In genomic region chr18:3199942-3200645, GRCh38 we compare ENCODE assay signal across 26 cellular contexts. TPM values are rescaled to one million over a fixed set of nuclear protein-coding genes. Genes with fewer than 3 reads are reported as not detected.
DNase-seq lines count a peak whose midpoint lies in the region; ATAC-seq and TF ChIP-seq lines count a peak whose summit lies in the region.
"Had no signal": no experiment of that assay in that cellular context is flagged by ENCODE, and none has a peak within 500 bp of the region (broad histone marks: within the 10 kb centered on the region; RNA-seq: fewer than 3 reads in every experiment).

No MANE protein-coding gene starts in this region.

- peaks cover 22% of the 10 kb centered on the region for H3K36me3 ChIP-seq in left ventricle myocardium inferior
- peaks cover 0 to 17% (median 0%) of the 10 kb centered on the region in 9 donors for H3K36me3 ChIP-seq in heart left ventricle
- H3K36me3 ChIP-seq in esophagus muscularis mucosa: no peaks in the 10 kb centered on the region
- no peaks in the 10 kb centered on the region for H3K36me3 ChIP-seq in gastrocnemius medialis
- H3K36me3 ChIP-seq: BE2C had no signal

- TF ChIP-seq POLR2A in heart left ventricle (IDR thresholded peaks at IDR 0.05): no peak
- TF ChIP-seq POLR2A in esophagus muscularis mucosa (IDR thresholded peaks at IDR 0.05; ENCODE audit: low read depth): no peak
- TF ChIP-seq POLR2A in gastrocnemius medialis (IDR thresholded peaks at IDR 0.05): no peak

- TF ChIP-seq CTCF in left ventricle myocardium inferior (IDR thresholded peaks at IDR 0.05; ENCODE audit: borderline replicate concordance) (no peak), heart left ventricle (IDR thresholded peaks at IDR 0.05) (no peak), esophagus muscularis mucosa (IDR thresholded peaks at IDR 0.05) (no peak), gastrocnemius medialis (IDR thresholded peaks at IDR 0.05 in 4 of 5, conservative IDR thresholded peaks at IDR 0.05 in 1 of 5) (no peak)

- H3K4me1 ChIP-seq in left ventricle myocardium inferior (peaks cover 79% of the 10 kb centered on the region), heart left ventricle (peaks cover 0 to 49% (median 11%) of the 10 kb centered on the region in 12 donors), esophagus muscularis mucosa (peaks cover 11 to 23% (median 18%) of the 10 kb centered on the region in 4 donors), gastrocnemius medialis (peaks cover 25 to 38% of the 10 kb centered on the region in 2 donors)
- H3K4me1 ChIP-seq: BE2C had no signal

- ATAC-seq in heart left ventricle (no peak), gastrocnemius medialis (no peak), esophagus mucosa (no peak)
- ATAC-seq: GM12878, HCT116 had no signal

- DNase-seq in left ventricle myocardium inferior: no peak
- DNase-seq in heart left ventricle: no peak
- peak; percentile 26 for DNase-seq in esophagus muscularis mucosa (ENCODE audit: extremely low spot score)
- DNase-seq in gastrocnemius medialis: no peak
- DNase-seq in NCI-H69 (lab: John Stamatoyannopoulos, UW): no peak
- no peak for DNase-seq in effector CD8-positive, alpha-beta T cell (lab: John Stamatoyannopoulos, UW)
- DNase-seq: ACHN; BE2C; C1 segment of cervical spinal cord; CD4-positive, CD25-positive, alpha-beta regulatory T cell; CD8-positive, alpha-beta memory T cell; COR-L47; DMS 273 treated with DMSO at 0.1 percent for 48 hours; DMS53; DND-41; EL; GOT3; H7; HFFc6; IMR-90 had no signal

- no peak for TF ChIP-seq EP300 in esophagus muscularis mucosa (IDR thresholded peaks at IDR 0.05)

- intact Hi-C loops in left ventricle myocardium inferior (cut with micrococcal nuclease) (no loop called here), heart left ventricle (cut with DNase I) (no loop called here), esophagus muscularis mucosa (cut with DNase I) (no loop called here), gastrocnemius medialis (cut with DNase I; ENCODE audit: low total_unique reads) (no loop called here)

- H3K9me3 ChIP-seq in left ventricle myocardium inferior (replicated peaks) (peaks cover 27% of the 10 kb centered on the region), heart left ventricle (peaks cover 0 to 33% (median 2%) of the 10 kb centered on the region in 12 donors), esophagus muscularis mucosa (peaks cover 0 to 15% (median 7%) of the 10 kb centered on the region in 4 donors), gastrocnemius medialis (peaks cover 0 to 4% (median 0%) of the 10 kb centered on the region in 3 donors)
- H3K9me3 ChIP-seq: BE2C had no signal

- H3K4me3 ChIP-seq in left ventricle myocardium inferior (no peak overlapping the region), heart left ventricle (no peak overlapping the region), esophagus muscularis mucosa (no peak overlapping the region), gastrocnemius medialis (peak overlapping the region in 1 of 4 donors; percentile 0)
- H3K4me3 ChIP-seq: GM12878 had no signal

- WGBS in heart left ventricle, 4 donors: 77 to 85% (median 80%) methylated on average over 2 of the region's 2 CpGs
- 66% methylated on average over 2 of the region's 2 CpGs for WGBS in esophagus muscularis mucosa

- H3K27ac ChIP-seq in left ventricle myocardium inferior (replicated peaks) (peak overlapping the region; percentile 9), heart left ventricle (peak overlapping the region in 2 of 12 donors; percentile 4 to 30), esophagus muscularis mucosa (replicated peaks in 1 of 4) (no peak overlapping the region), gastrocnemius medialis (peak overlapping the region; percentile 81 to 90 (median 86))
- H3K27ac ChIP-seq: 22Rv1, HL-60 had no signal

- H3K27me3 ChIP-seq in left ventricle myocardium inferior (ENCODE audit: low read depth) (no peaks in the 10 kb centered on the region), heart left ventricle (no peaks in the 10 kb centered on the region), esophagus muscularis mucosa (no peaks in the 10 kb centered on the region), gastrocnemius medialis (no peaks in the 10 kb centered on the region)
- H3K27me3 ChIP-seq: BE2C had no signal

- in situ Hi-C loops in gastrocnemius medialis (cut with MboI; ENCODE audit: low sequenced_read_pairs in 4 of 4): no loop called here

RNA-seq across cellular contexts. Expression of gene MYOM1, which starts 19.7 kb away (rescaled TPM):
- total RNA-seq in left ventricle myocardium inferior (667 TPM), heart left ventricle (1,000 to 10,000 TPM in 4 of 9 donors, 100 to 1,000 TPM in 5; 393 to 1,344 (median 852) TPM), esophagus muscularis mucosa (10 to 100 TPM; 13.3 to 31.7 (median 16.5) TPM), gastrocnemius medialis (100 to 1,000 TPM; 245 to 307 (median 273) TPM), esophagus mucosa (0.32 TPM)
- 100 to 1,000 TPM; 112 to 262 TPM for polyA plus RNA-seq in heart left ventricle
- total RNA-seq: HT1080 had no signal

RNA-seq across cellular contexts. Expression of gene MYL12A, which starts 47.5 kb away (rescaled TPM):
- 2,410 TPM for total RNA-seq in left ventricle myocardium inferior
- total RNA-seq in heart left ventricle: 1,000 to 10,000 TPM; 1,642 to 7,537 (median 4,549) TPM
- polyA plus RNA-seq in heart left ventricle: 1,000 to 10,000 TPM; 2,104 to 2,994 TPM
- 100 to 1,000 TPM; 297 to 460 (median 380) TPM for total RNA-seq in esophagus muscularis mucosa
- 1,000 to 10,000 TPM in 2 of 4 donors, 100 to 1,000 TPM in 2; 526 to 2,307 (median 1,474) TPM for total RNA-seq in gastrocnemius medialis
- total RNA-seq in esophagus mucosa: 241 TPM

Comparison
In these comparisons a context has a peak if more than half of its experiments do, and no peak if none do; other contexts are left out.
1. H3K27ac ChIP-seq: peak in left ventricle myocardium inferior (single experiment) and gastrocnemius medialis (4 of 4); none in esophagus muscularis mucosa (0 of 4).
2. RNA of gene MYOM1, which starts 19.7 kb away (total RNA-seq): 393 to 1,344 TPM in heart left ventricle, 667 TPM in left ventricle myocardium inferior (single experiment), 245 to 307 TPM in gastrocnemius medialis and 13.3 to 31.7 TPM in esophagus muscularis mucosa; 0.32 TPM in esophagus mucosa (single experiment); every median in the first group is over 10 times any median in the second.